12 cellular contexts compared by ENCODE assay signal in genomic region chr19:42917634-42918033, GRCh38. TPM values are rescaled to one million over a fixed set of nuclear protein-coding genes. Genes with fewer than 3 reads are reported as not detected.
DNase-seq lines count a peak whose midpoint lies in the region; ATAC-seq and TF ChIP-seq lines count a peak whose summit lies in the region.
"Not testable (repeated sequence)": the region's sequence is repeated elsewhere in the genome, so short reads cannot be mapped to it uniquely, and the experiment has no call there.
"Had no signal": no experiment of that assay in that cellular context is flagged by ENCODE, and none has a peak within 500 bp of the region (broad histone marks: within the 10 kb centered on the region; RNA-seq: fewer than 3 reads in every experiment).

Gene PSG6 (minus strand): TSS chr19:42917894. CDS start chr19:42917792, 102 bp downstream.

- H3K9me3 Mint-ChIP-seq in activated naive CD4-positive, alpha-beta T cell treated with anti-CD3 and anti-CD28 coated beads, Interleukin-2, amount 50 U/mL, for 72 hours = not testable (repeated sequence)

- not testable (repeated sequence) for TF ChIP-seq CTCF in IMR-90 (conservative IDR thresholded peaks at IDR 0.05; ENCODE audit: low read depth, low read length)

- H3K56ac ChIP-seq in IMR-90 (ENCODE audit: extremely low read depth, insufficient read depth, low read length) = not testable (repeated sequence)

- not testable (repeated sequence) for H3K9me3 ChIP-seq in IMR-90 (ENCODE audit: control insufficient read depth, insufficient read depth, low read length)

- peak within 1 kb of the TSS; percentile 17; the same call in 1 of the 3 replicates for H2BK15ac ChIP-seq in IMR-90 (ENCODE audit: low read depth, low read length)

- H3K9ac ChIP-seq in IMR-90 (ENCODE audit: low read depth, low read length) = not testable (repeated sequence)

- not testable (repeated sequence) for H2AFZ ChIP-seq in IMR-90 (replicated peaks; ENCODE audit: low read length, poor library complexity)

- not testable (repeated sequence) for TF ChIP-seq RAD21 in IMR-90 (IDR thresholded peaks at IDR 0.05; ENCODE audit: low read length)

- not testable (repeated sequence) for H3K9me1 ChIP-seq in IMR-90 (ENCODE audit: insufficient read depth, low read length)

- H3K27me3 ChIP-seq in IMR-90 (ENCODE audit: control insufficient read depth, insufficient read depth, low read length) = not testable (repeated sequence)

- not testable (repeated sequence) for H3K36me3 Mint-ChIP-seq in activated naive CD4-positive, alpha-beta T cell treated with anti-CD3 and anti-CD28 coated beads, Interleukin-2, amount 50 U/mL, for 72 hours

- in situ Hi-C loops in IMR-90 (cut with MboI; ENCODE audit: low sequenced_read_pairs) = loop anchor here (10.0 kb wide), 1 partner anchor 223 kb away; no protein-coding TSS in a partner anchor

- peak within 1 kb of the TSS; percentile 39 to 45 for H3K27ac Mint-ChIP-seq in activated naive CD4-positive, alpha-beta T cell treated with anti-CD3 and anti-CD28 coated beads, Interleukin-2, amount 50 U/mL, for 72 hours

- 0 out of 4 replicates have a peak within 1 kb of the TSS, but pooled peaks of 1 of the 2 experiments have one; percentile 17 for H4K8ac ChIP-seq in IMR-90 (ENCODE audit: low read depth in 2 of 2, low read length in 2 of 2)

- not testable (repeated sequence) for H3K23ac ChIP-seq in IMR-90 (ENCODE audit: low read depth, low read length)

- H3K4ac ChIP-seq in IMR-90 (ENCODE audit: low read depth, low read length) = peak within 1 kb of the TSS; percentile 65

- peak within 1 kb of the TSS; percentile 17; the same call in 1 of the 2 replicates for H4K5ac ChIP-seq in IMR-90 (ENCODE audit: low read depth, low read length)

- ATAC-seq in IMR-90 (ENCODE audit: low read depth); activated naive CD4-positive, alpha-beta T cell treated with anti-CD3 and anti-CD28 coated beads, Interleukin-2, amount 50 U/mL, for 72 hours; left lobe of liver: not testable (repeated sequence)

- H3K79me1 ChIP-seq in IMR-90 (ENCODE audit: low read depth in 1 of 2, low read length in 2 of 2) = not testable (repeated sequence)

- TF ChIP-seq POLR2A in IMR-90 (IDR thresholded peaks at IDR 0.05; ENCODE audit: low read depth, low read length) = not testable (repeated sequence)

- H3K14ac ChIP-seq in IMR-90 (replicated peaks; ENCODE audit: low read depth, low read length) = not testable (repeated sequence)

- H2BK5ac ChIP-seq in IMR-90 (ENCODE audit: low read depth, low read length, poor library complexity, severe bottlenecking) = peak within 1 kb of the TSS; percentile 70

- peak within 1 kb of the TSS; percentile 62 for H4K91ac ChIP-seq in IMR-90 (ENCODE audit: insufficient read depth, low read depth, low read length)

- peak within 1 kb of the TSS; percentile 48; the same call in 1 of the 2 replicates for H3K18ac ChIP-seq in IMR-90 (ENCODE audit: low read depth, low read length)

- H3K36me3 ChIP-seq in IMR-90 (ENCODE audit: control insufficient read depth, insufficient read depth, low read length) = not testable (repeated sequence)

- intact Hi-C loops in IMR-90 (cut with micrococcal nuclease) = not testable (repeated sequence)

- not testable (repeated sequence) for H4K20me1 ChIP-seq in IMR-90 (ENCODE audit: insufficient read depth, low read length)

- not testable (repeated sequence) for H3K4me2 ChIP-seq in IMR-90 (ENCODE audit: low read depth, low read length)

- peak within 1 kb of the TSS; percentile 90 for H2AK5ac ChIP-seq in IMR-90 (ENCODE audit: low read depth, low read length)

- H3K4me3 ChIP-seq in IMR-90 (ENCODE audit: insufficient read depth, low read depth, low read length) = not testable (repeated sequence)

- H3K4me1 ChIP-seq in IMR-90 (ENCODE audit: control insufficient read depth, insufficient read depth, low read length) = not testable (repeated sequence)

- H2BK120ac ChIP-seq in IMR-90 (ENCODE audit: low read depth, low read length) = peak within 1 kb of the TSS; percentile 68

- no CpG with 5 or more reads among the region's 1 CpG for WGBS in IMR-90 (ENCODE audit: extremely low coverage in 2 of 2, insufficient read length in 1 of 2), 2 experiments

- not testable (repeated sequence) for BruUV-seq in IMR-90 (replicated peaks; lab: Mats Ljungman, UMichigan)

- DNase-seq in EL (peak; percentile 23), left lobe of liver (ENCODE audit: low spot score) (peak; percentile 37)
- not testable (repeated sequence) for DNase-seq in IMR-90; activated naive CD4-positive, alpha-beta T cell treated with anti-CD3 and anti-CD28 coated beads, Interleukin-2, amount 50 U/mL, for 72 hours (ENCODE audit: low spot score in 2 of 2)

- peak within 1 kb of the TSS; percentile 67; the same call in 1 of the 2 replicates for H2BK20ac ChIP-seq in IMR-90 (ENCODE audit: low read depth, low read length)

- POLR2A ChIA-PET in IMR-90 (lab: Charles Lee; ENCODE audit: unreplicated experiment) = not testable (repeated sequence)

- not testable (repeated sequence) for H3K27ac ChIP-seq in IMR-90 (ENCODE audit: insufficient read depth, low read length)

- H2AK9ac ChIP-seq in IMR-90 (replicated peaks; ENCODE audit: low read depth, low read length, poor library complexity) = not testable (repeated sequence)

- CTCF ChIA-PET in IMR-90 (lab: Yijun Ruan, JAX) = not testable (repeated sequence)

- dilution Hi-C loops in IMR-90 (cut with HindIII; ENCODE audit: low sequenced_read_pairs, unreplicated experiment) = not testable (repeated sequence)

RNA-seq across cellular contexts. Expression of gene PSG6, which starts in this region (rescaled TPM):
- total RNA-seq in IMR-90 (2012; rRNA removed) (0.18 TPM in 1 of 2 replicates, not detected in the other), left lobe of liver (not detected)
- polyA plus RNA-seq in IMR-90 (2012; rRNA removed) = 0.07 TPM in 1 of 2 replicates, not detected in the other
- 0.05 TPM in 1 of 2 replicates, not detected in the other for polyA plus RNA-seq in IMR-90 (2012; cell fraction: cytosol; rRNA removed)
- polyA plus RNA-seq in IMR-90 (2012; cell fraction: nucleus; rRNA removed; ENCODE audit: low replicate concordance) = not detected in 2 replicates
- total RNA-seq in activated naive CD4-positive, alpha-beta T cell treated with anti-CD3 and anti-CD28 coated beads, Interleukin-2, amount 50 U/mL, for 72 hours = not detected
- total RNA-seq: A673; CD4-positive, alpha-beta memory T cell; CD8-positive, alpha-beta memory T cell; Daoy; GM12878 had no signal
- polyA plus RNA-seq: AG04450; CD14-positive monocyte; CD4-positive, alpha-beta memory T cell; CD4-positive, CD25-positive, alpha-beta regulatory T cell; CD8-positive, alpha-beta memory T cell; GM12878 had no signal

Comparison
In these comparisons a context has a peak if more than half of its experiments do, and no peak if none do; other contexts are left out.
1. Peak in DNase-seq in left lobe of liver; RNA of the gene not detected or under 1 TPM.